Comparison of ENCODE assay signal across 9 cellular contexts in genomic region chr16:89482087-89482823, GRCh38. TPM values are rescaled to one million over a fixed set of nuclear protein-coding genes. Genes with fewer than 3 reads are reported as not detected.
DNase-seq lines count a peak whose midpoint lies in the region; ATAC-seq, FAIRE-seq and TF ChIP-seq lines count a peak whose summit lies in the region.
"Had no signal": no experiment of that assay in that cellular context is flagged by ENCODE, and none has a peak within 500 bp of the region (broad histone marks: within the 10 kb centered on the region; RNA-seq: fewer than 3 reads in every experiment).

No MANE protein-coding gene starts in this region.

- H3K4me1 Mint-ChIP-seq in activated T-cell treated with anti-CD3 and anti-CD28 coated beads, Interleukin-2, amount 50 U/mL, for 4 hours (ENCODE audit: low read depth): peaks cover 88% of the 10 kb centered on the region
- peaks cover 85% of the 10 kb centered on the region for H3K4me1 Mint-ChIP-seq in activated CD8-positive, alpha-beta T cell treated with anti-CD3 and anti-CD28 coated beads for 36 hours (ENCODE audit: low read depth)
- peaks cover 92% of the 10 kb centered on the region for H3K4me1 Mint-ChIP-seq in stimulated activated memory B cell treated with anti-CD40 and anti-IgM and Interleukin-4, amounts not matched to agents 10 μg/mL and 1 μg/mL and 100 μg/mL, for 72 hours

- H3K4me3 Mint-ChIP-seq in activated T-cell treated with anti-CD3 and anti-CD28 coated beads, Interleukin-2, amount 50 U/mL, for 4 hours: peak overlapping the region; percentile 76
- peak overlapping the region; percentile 33 for H3K4me3 Mint-ChIP-seq in activated CD8-positive, alpha-beta T cell treated with anti-CD3 and anti-CD28 coated beads for 36 hours
- peak overlapping the region; percentile 13 for H3K4me3 Mint-ChIP-seq in stimulated activated memory B cell treated with anti-CD40 and anti-IgM and Interleukin-4, amounts not matched to agents 10 μg/mL and 1 μg/mL and 100 μg/mL, for 72 hours

- FAIRE-seq in RCC 7860 (lab: Jason Lieb, UNC): no peak

- POLR2A ChIA-PET in activated CD8-positive, alpha-beta T cell treated with anti-CD3 and anti-CD28 coated beads for 36 hours (lab: Charles Lee): interaction anchor here (0.7 to 5.3 kb wide), 7 partner anchors 8 to 168 kb away, joined by 3 to 31 read pairs (median 7); no protein-coding TSS in a partner anchor

- no peaks in the 10 kb centered on the region for H3K27me3 Mint-ChIP-seq in activated T-cell treated with anti-CD3 and anti-CD28 coated beads, Interleukin-2, amount 50 U/mL, for 4 hours (ENCODE audit: low read depth)
- H3K27me3 Mint-ChIP-seq in activated CD8-positive, alpha-beta T cell treated with anti-CD3 and anti-CD28 coated beads for 36 hours: no peaks in the 10 kb centered on the region
- H3K27me3 Mint-ChIP-seq in stimulated activated memory B cell treated with anti-CD40 and anti-IgM and Interleukin-4, amounts not matched to agents 10 μg/mL and 1 μg/mL and 100 μg/mL, for 72 hours: no peaks in the 10 kb centered on the region

- CTCF ChIA-PET in activated CD8-positive, alpha-beta T cell treated with anti-CD3 and anti-CD28 coated beads for 36 hours (lab: Charles Lee): interaction anchor here (0.9 to 1.0 kb wide), 2 partner anchors 15 to 165 kb away, joined by 3 to 4 read pairs; no protein-coding TSS in a partner anchor

- DNase-seq in activated T-cell treated with anti-CD3 and anti-CD28 coated beads, Interleukin-2, amount 50 U/mL, for 4 hours: no peak
- no peak for DNase-seq in activated T-cell treated with anti-CD3 and anti-CD28 coated beads, Interleukin-2, amount 50 U/mL, for 1 hour
- no peak for DNase-seq in activated CD8-positive, alpha-beta T cell treated with anti-CD3 and anti-CD28 coated beads for 36 hours
- peak; percentile 60 for DNase-seq in islet precursor cell
- no peak for DNase-seq in NCI-H128 (lab: John Stamatoyannopoulos, UW; ENCODE audit: unreplicated experiment)
- no peak for DNase-seq in NCI-H2171 (lab: John Stamatoyannopoulos, UW)
- DNase-seq in RCC 7860 (ENCODE audit: low spot score): no peak
- DNase-seq: NCI-H1092 treated with DMSO at 0.1 percent for 48 hours had no signal

- H3K36me3 Mint-ChIP-seq in activated T-cell treated with anti-CD3 and anti-CD28 coated beads, Interleukin-2, amount 50 U/mL, for 4 hours (ENCODE audit: insufficient read depth): peaks cover 16% of the 10 kb centered on the region
- H3K36me3 Mint-ChIP-seq in activated CD8-positive, alpha-beta T cell treated with anti-CD3 and anti-CD28 coated beads for 36 hours (ENCODE audit: low read depth): peaks cover 56% of the 10 kb centered on the region
- H3K36me3 Mint-ChIP-seq in stimulated activated memory B cell treated with anti-CD40 and anti-IgM and Interleukin-4, amounts not matched to agents 10 μg/mL and 1 μg/mL and 100 μg/mL, for 72 hours: peaks cover 32% of the 10 kb centered on the region

- TF ChIP-seq CTCF in activated CD8-positive, alpha-beta T cell treated with anti-CD3 and anti-CD28 coated beads for 36 hours (IDR thresholded peaks at IDR 0.05): no peak

- peak overlapping the region; percentile 88 for H3K27ac Mint-ChIP-seq in activated CD8-positive, alpha-beta T cell treated with anti-CD3 and anti-CD28 coated beads for 36 hours
- peak overlapping the region; percentile 85 for H3K27ac Mint-ChIP-seq in stimulated activated memory B cell treated with anti-CD40 and anti-IgM and Interleukin-4, amounts not matched to agents 10 μg/mL and 1 μg/mL and 100 μg/mL, for 72 hours

- H3K9me3 Mint-ChIP-seq in activated T-cell treated with anti-CD3 and anti-CD28 coated beads, Interleukin-2, amount 50 U/mL, for 4 hours: no peaks in the 10 kb centered on the region
- no peaks in the 10 kb centered on the region for H3K9me3 Mint-ChIP-seq in activated CD8-positive, alpha-beta T cell treated with anti-CD3 and anti-CD28 coated beads for 36 hours
- no peaks in the 10 kb centered on the region for H3K9me3 Mint-ChIP-seq in stimulated activated memory B cell treated with anti-CD40 and anti-IgM and Interleukin-4, amounts not matched to agents 10 μg/mL and 1 μg/mL and 100 μg/mL, for 72 hours

- intact Hi-C loops in activated CD8-positive, alpha-beta T cell treated with anti-CD3 and anti-CD28 coated beads for 36 hours (cut with micrococcal nuclease): loop anchor here (5.0 to 10.0 kb wide), 2 partner anchors 40 to 127 kb away; no protein-coding TSS in a partner anchor

- ATAC-seq in activated T-cell treated with anti-CD3 and anti-CD28 coated beads, Interleukin-2, amount 50 U/mL, for 4 hours: no peak
- ATAC-seq in activated CD8-positive, alpha-beta T cell treated with anti-CD3 and anti-CD28 coated beads for 36 hours: no peak
- no peak for ATAC-seq in stimulated activated memory B cell treated with anti-CD40 and anti-IgM and Interleukin-4, amounts not matched to agents 10 μg/mL and 1 μg/mL and 100 μg/mL, for 72 hours

RNA-seq across cellular contexts. Expression of gene ANKRD11, which starts 8.1 kb away (rescaled TPM):
- 100 to 1,000 TPM; 153 to 181 (median 162) TPM for total RNA-seq in activated T-cell treated with anti-CD3 and anti-CD28 coated beads, Interleukin-2, amount 50 U/mL, for 4 hours
- total RNA-seq in activated CD8-positive, alpha-beta T cell treated with anti-CD3 and anti-CD28 coated beads for 36 hours: 100 to 1,000 TPM; 145 to 147 TPM

RNA-seq across cellular contexts. Expression of gene SPG7, which starts 25.9 kb away (rescaled TPM):
- 10 to 100 TPM; 76.1 to 88.4 (median 78.5) TPM for total RNA-seq in activated T-cell treated with anti-CD3 and anti-CD28 coated beads, Interleukin-2, amount 50 U/mL, for 4 hours
- 10 to 100 TPM; 78.6 to 79.8 TPM for total RNA-seq in activated CD8-positive, alpha-beta T cell treated with anti-CD3 and anti-CD28 coated beads for 36 hours

Comparison
In these comparisons a context has a peak if more than half of its experiments do, and no peak if none do; other contexts are left out.
1. H3K4me3 Mint-ChIP-seq: peak in every context shown above with its lines; median percentile 76 in activated T-cell treated with anti-CD3 and anti-CD28 coated beads, Interleukin-2, amount 50 U/mL, for 4 hours; 33 in activated CD8-positive, alpha-beta T cell treated with anti-CD3 and anti-CD28 coated beads for 36 hours; 13 in stimulated activated memory B cell treated with anti-CD40 and anti-IgM and Interleukin-4, amounts not matched to agents 10 μg/mL and 1 μg/mL and 100 μg/mL, for 72 hours.